Comparison of ENCODE assay signal across 8 cellular contexts in the genomic region with DNA sequence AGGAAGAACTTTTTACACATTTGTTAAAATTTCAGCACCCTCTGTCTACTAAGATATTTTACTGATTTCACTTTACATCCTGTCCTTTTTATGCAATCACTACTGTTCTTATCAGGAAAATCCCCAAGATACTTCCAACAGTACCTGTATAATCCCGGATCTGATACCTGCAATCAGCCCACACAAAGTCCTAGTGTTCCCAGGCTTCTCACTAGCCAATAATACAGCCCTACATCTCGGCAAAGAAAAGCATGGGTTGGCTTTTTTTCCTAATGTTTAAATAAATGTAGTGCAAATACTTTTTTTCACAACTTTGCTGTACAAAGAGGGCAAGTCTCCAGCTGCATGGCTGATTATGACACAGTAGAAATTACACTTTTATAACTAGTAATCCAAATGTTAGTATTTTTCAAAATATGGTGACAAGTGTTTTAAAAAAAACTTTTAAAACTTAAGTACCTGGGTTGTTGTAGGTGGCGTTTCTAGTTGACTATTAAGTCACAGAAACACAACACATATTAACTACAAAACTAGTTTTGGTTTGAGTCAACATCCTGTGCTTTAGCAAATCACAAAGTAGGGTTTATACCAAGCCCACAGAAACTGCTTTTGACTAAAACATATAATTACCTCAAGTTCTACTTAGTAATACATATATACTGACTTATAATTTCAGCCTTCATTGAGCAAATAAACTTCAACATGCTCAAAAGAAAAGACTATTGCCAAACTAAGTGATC. TPM values are rescaled to one million over a fixed set of nuclear protein-coding genes. Genes with fewer than 3 reads are reported as not detected.
DNase-seq lines count a peak whose midpoint lies in the region; ATAC-seq and TF ChIP-seq lines count a peak whose summit lies in the region.

No MANE protein-coding gene starts in this region.

- peaks cover 47% of the 10 kb centered on the region for H3K36me3 ChIP-seq in cardiac muscle cell

- intact Hi-C loops in left ventricle myocardium superior (cut with micrococcal nuclease): no loop called here

- peak overlapping the region; percentile 77 to 85 for H3K27ac Mint-ChIP-seq in T-cell

- no peaks in the 10 kb centered on the region for H3K27me3 ChIP-seq in cardiac muscle cell

- POLR2A ChIA-PET in T-cell (lab: Charles Lee): interaction anchor here (0.6 to 0.7 kb wide), 5 partner anchors 14 to 445 kb away, joined by 4 to 5 read pairs (median 4); no protein-coding TSS in a partner anchor

- H3K4me1 ChIP-seq in cardiac muscle cell (ENCODE audit: low read depth): no peaks in the 10 kb centered on the region

- H3K9me3 Mint-ChIP-seq in T-cell: no peaks in the 10 kb centered on the region

- peaks cover 43% of the 10 kb centered on the region for H3K36me3 Mint-ChIP-seq in T-cell

- peaks cover 31 to 47% (median 45%) of the 10 kb centered on the region in 3 donors for H3K4me1 Mint-ChIP-seq in T-cell

- no peaks in the 10 kb centered on the region for H3K9me3 ChIP-seq in cardiac muscle cell (ENCODE audit: low read depth)

- H3K4me3 ChIP-seq in cardiac muscle cell: no peak overlapping the region

- H3K4me3 Mint-ChIP-seq in T-cell: no peak overlapping the region

- peak overlapping the region; percentile 80 for H3K27ac ChIP-seq in cardiac muscle cell
- H3K27ac ChIP-seq in substantia nigra (ENCODE audit: low read depth, low read length, poor library complexity, severe bottlenecking): no peak overlapping the region

- CTCF ChIA-PET in T-cell (lab: Charles Lee): interaction anchor here (0.7 kb wide), 3 partner anchors 25 to 648 kb away, joined by 4 to 9 read pairs (median 5); no protein-coding TSS in a partner anchor

- ATAC-seq in left ventricle myocardium superior (no peak), HG02798 (IDR thresholded peaks at IDR 0.05; ENCODE audit: poor library complexity, unreplicated experiment) (peak; percentile 90), T-cell (replicated peaks in 1 of 4) (peak; percentile 34 to 61 (median 50))

- H3K27me3 Mint-ChIP-seq in T-cell: no peaks in the 10 kb centered on the region

- TF ChIP-seq CTCF in cardiac muscle cell (IDR thresholded peaks at IDR 0.05; ENCODE audit: low read depth, low read length): no peak

- no peak for DNase-seq in cardiac muscle cell (ENCODE audit: low read depth in 1 of 2, low spot score in 1 of 2)
- no peak for DNase-seq in left ventricle myocardium superior
- DNase-seq in T-cell: no peak
- DNase-seq in NCI-H526 treated with DMSO at 0.1 percent for 48 hours (lab: John Stamatoyannopoulos, UW): no peak
- DNase-seq in DMS153 (lab: John Stamatoyannopoulos, UW): no peak
- DNase-seq in substantia nigra (lab: John Stamatoyannopoulos, UW): no peak
- no peak for DNase-seq in effector CD4-positive, alpha-beta T cell

RNA-seq across cellular contexts. Expression of gene CNOT11, which starts 19.5 kb away (rescaled TPM):
- total RNA-seq in cardiac muscle cell (51.4 and 52.7 TPM in 2 replicates), left ventricle myocardium superior (37.4 TPM), T-cell (10 to 100 TPM; 45.8 to 52.5 (median 50.7) TPM)
- 74.2 and 78.0 TPM in 2 replicates for polyA plus RNA-seq in cardiac muscle cell

RNA-seq across cellular contexts. Expression of gene RNF149, which starts 36.3 kb away (rescaled TPM):
- 34.4 and 69.9 TPM in 2 replicates for total RNA-seq in cardiac muscle cell
- 44.4 and 82.9 TPM in 2 replicates for polyA plus RNA-seq in cardiac muscle cell
- total RNA-seq in left ventricle myocardium superior: 16.6 TPM
- 100 to 1,000 TPM; 114 to 139 (median 123) TPM for total RNA-seq in T-cell
